ENCODE assay signal across 8 cellular contexts in the genomic region with DNA sequence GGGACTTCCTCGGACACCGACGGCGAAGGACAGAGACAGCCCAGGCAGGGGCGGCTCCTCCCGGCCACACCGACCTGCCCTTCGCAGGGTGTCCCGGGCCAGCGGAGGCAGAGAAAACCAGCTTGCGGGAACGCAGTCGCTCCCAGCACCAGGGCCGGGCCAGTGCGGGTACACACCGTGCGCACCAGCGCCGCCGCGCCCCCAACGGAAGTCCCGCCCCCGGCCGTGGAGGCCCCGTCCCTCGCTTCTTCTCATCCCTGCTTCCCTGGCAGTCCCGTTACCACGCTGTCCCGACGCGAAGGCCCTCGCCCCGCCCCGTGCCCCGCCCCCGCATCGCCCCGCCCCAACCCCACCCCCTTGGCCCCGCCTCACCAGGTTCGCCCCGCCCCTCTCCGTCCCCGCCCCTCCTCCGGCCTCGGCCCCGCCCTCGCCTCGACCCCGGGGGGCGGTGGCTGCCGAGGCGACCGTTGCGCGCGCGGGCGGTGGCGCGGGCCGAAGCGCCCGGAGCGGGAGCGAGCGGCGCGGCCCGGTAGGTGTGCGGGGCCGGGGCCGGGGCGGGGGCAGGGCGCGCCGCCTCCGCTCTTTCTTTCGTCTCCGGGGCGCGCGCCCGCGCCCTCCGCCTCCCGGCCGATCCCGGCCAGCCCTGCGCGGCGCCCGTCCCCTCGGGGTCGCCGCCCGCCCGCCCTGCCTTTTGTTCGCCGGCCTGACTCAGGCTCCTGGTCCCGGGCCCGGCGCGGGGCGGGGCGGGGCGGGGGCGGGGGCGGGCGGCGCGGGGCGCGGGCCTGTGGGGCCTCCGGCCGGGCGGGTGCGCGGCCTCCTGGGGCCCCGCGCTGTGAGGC. TPM values are rescaled to one million over a fixed set of nuclear protein-coding genes. Genes with fewer than 3 reads are reported as not detected.
DNase-seq lines count a peak whose midpoint lies in the region; ATAC-seq and TF ChIP-seq lines count a peak whose summit lies in the region.

A gene with protein sequence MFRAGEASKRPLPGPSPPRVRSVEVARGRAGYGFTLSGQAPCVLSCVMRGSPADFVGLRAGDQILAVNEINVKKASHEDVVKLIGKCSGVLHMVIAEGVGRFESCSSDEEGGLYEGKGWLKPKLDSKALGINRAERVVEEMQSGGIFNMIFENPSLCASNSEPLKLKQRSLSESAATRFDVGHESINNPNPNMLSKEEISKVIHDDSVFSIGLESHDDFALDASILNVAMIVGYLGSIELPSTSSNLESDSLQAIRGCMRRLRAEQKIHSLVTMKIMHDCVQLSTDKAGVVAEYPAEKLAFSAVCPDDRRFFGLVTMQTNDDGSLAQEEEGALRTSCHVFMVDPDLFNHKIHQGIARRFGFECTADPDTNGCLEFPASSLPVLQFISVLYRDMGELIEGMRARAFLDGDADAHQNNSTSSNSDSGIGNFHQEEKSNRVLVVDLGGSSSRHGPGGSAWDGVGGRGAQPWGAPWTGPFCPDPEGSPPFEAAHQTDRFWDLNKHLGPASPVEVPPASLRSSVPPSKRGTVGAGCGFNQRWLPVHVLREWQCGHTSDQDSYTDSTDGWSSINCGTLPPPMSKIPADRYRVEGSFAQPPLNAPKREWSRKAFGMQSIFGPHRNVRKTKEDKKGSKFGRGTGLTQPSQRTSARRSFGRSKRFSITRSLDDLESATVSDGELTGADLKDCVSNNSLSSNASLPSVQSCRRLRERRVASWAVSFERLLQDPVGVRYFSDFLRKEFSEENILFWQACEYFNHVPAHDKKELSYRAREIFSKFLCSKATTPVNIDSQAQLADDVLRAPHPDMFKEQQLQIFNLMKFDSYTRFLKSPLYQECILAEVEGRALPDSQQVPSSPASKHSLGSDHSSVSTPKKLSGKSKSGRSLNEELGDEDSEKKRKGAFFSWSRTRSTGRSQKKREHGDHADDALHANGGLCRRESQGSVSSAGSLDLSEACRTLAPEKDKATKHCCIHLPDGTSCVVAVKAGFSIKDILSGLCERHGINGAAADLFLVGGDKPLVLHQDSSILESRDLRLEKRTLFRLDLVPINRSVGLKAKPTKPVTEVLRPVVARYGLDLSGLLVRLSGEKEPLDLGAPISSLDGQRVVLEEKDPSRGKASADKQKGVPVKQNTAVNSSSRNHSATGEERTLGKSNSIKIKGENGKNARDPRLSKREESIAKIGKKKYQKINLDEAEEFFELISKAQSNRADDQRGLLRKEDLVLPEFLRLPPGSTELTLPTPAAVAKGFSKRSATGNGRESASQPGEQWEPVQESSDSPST (N-terminal part only) (plus strand): TSS at position 451 of the 839 bp plus-strand sequence. CDS start 23,150 bp downstream, outside the sequence.

- H3K4me1 ChIP-seq in CD8-positive, alpha-beta T cell (ENCODE audit: insufficient read depth, low read length): peaks cover 14% of the 10 kb centered on the region
- H3K4me1 ChIP-seq in HUES6 (ENCODE audit: control insufficient read depth, insufficient read depth, low read length): peaks cover 20% of the 10 kb centered on the region
- peaks cover 15 to 23% of the 10 kb centered on the region in 2 donors for H3K4me1 ChIP-seq in mucosa of rectum (ENCODE audit: control insufficient read depth in 2 of 2, insufficient read depth in 2 of 2, low read length in 2 of 2)

- TF ChIP-seq POLR2A in erythroblast (IDR thresholded peaks at IDR 0.05; ENCODE audit: low read length): peak; percentile 31

- peak; percentile 58 to 84 (median 77) for DNase-seq in CD8-positive, alpha-beta T cell
- DNase-seq in OCI-M1 (lab: John Stamatoyannopoulos, UW) (peak; percentile 90), erythroblast (lab: John Stamatoyannopoulos, UW) (peak; percentile 92 to 96)
- peak; percentile 95 for DNase-seq in activated T-cell treated with anti-CD3 and anti-CD28 coated beads, Interleukin-2, amount 50 U/mL, for 24 hours
- peak; percentile 85 for DNase-seq in stimulated activated CD8-positive, alpha-beta memory T cell treated with anti-CD3 and anti-CD28 coated beads, Interleukin-4, amount 100 ng/mL, for 24 hours (ENCODE audit: low read depth)

- no peaks in the 10 kb centered on the region for H3K36me3 ChIP-seq in CD8-positive, alpha-beta T cell (ENCODE audit: insufficient read depth, low read length)
- H3K36me3 ChIP-seq in HUES6 (ENCODE audit: control insufficient read depth, insufficient read depth, low read length): 0 out of 2 replicates have a peak, but pooled peaks cover 2% of the 10 kb centered on the region
- H3K36me3 ChIP-seq in mucosa of rectum (ENCODE audit: control insufficient read depth in 2 of 2, insufficient read depth in 2 of 2, low read length in 2 of 2): no peaks in the 10 kb centered on the region

- no peak for TF ChIP-seq CTCF in CD8-positive, alpha-beta T cell (IDR thresholded peaks at IDR 0.05)

- H3K27ac ChIP-seq in CD8-positive, alpha-beta T cell (ENCODE audit: low read depth, low read length): no peak within 1 kb of the TSS
- H3K27ac ChIP-seq in HUES6 (ENCODE audit: low read depth, low read length) (peak within 1 kb of the TSS; percentile 62; the same call in 1 of the 2 replicates), mucosa of rectum (ENCODE audit: low read depth in 2 of 2, low read length in 2 of 2) (peak within 1 kb of the TSS; percentile 82 to 93)

- H3K9me3 ChIP-seq in CD8-positive, alpha-beta T cell (ENCODE audit: low read length): no peaks in the 10 kb centered on the region
- H3K9me3 ChIP-seq in HUES6 (ENCODE audit: control insufficient read depth, insufficient read depth, low read depth, low read length) (no peaks in the 10 kb centered on the region), mucosa of rectum (ENCODE audit: control insufficient read depth in 2 of 2, low read length in 2 of 2) (no peaks in the 10 kb centered on the region)

- peak; percentile 82 for ATAC-seq in CD8-positive, alpha-beta T cell
- ATAC-seq in GM21390 (IDR thresholded peaks at IDR 0.05; ENCODE audit: unreplicated experiment): peak; percentile 77

- peak within 1 kb of the TSS; percentile 67 for H3K4me3 ChIP-seq in CD8-positive, alpha-beta T cell (ENCODE audit: low read depth, low read length)
- H3K4me3 ChIP-seq in HUES6 (ENCODE audit: low read depth, low read length) (peak within 1 kb of the TSS; percentile 97), mucosa of rectum (ENCODE audit: low read length in 2 of 2) (peak within 1 kb of the TSS; percentile 79 to 80)

- H3K27ac Mint-ChIP-seq in CD8-positive, alpha-beta T cell: peak within 1 kb of the TSS; percentile 82
- H3K27ac Mint-ChIP-seq in activated T-cell treated with anti-CD3 and anti-CD28 coated beads, Interleukin-2, amount 50 U/mL, for 24 hours: peak within 1 kb of the TSS; percentile 71

- H3K27me3 Mint-ChIP-seq in CD8-positive, alpha-beta T cell (ENCODE audit: low read depth): peaks cover 20% of the 10 kb centered on the region
- peaks cover 15% of the 10 kb centered on the region for H3K27me3 Mint-ChIP-seq in activated T-cell treated with anti-CD3 and anti-CD28 coated beads, Interleukin-2, amount 50 U/mL, for 24 hours

- H3K4me1 Mint-ChIP-seq in CD8-positive, alpha-beta T cell (ENCODE audit: low read depth): peaks cover 18% of the 10 kb centered on the region
- H3K4me1 Mint-ChIP-seq in activated T-cell treated with anti-CD3 and anti-CD28 coated beads, Interleukin-2, amount 50 U/mL, for 24 hours (ENCODE audit: low read depth): peaks cover 12% of the 10 kb centered on the region

- H3K4me3 Mint-ChIP-seq in CD8-positive, alpha-beta T cell: peak within 1 kb of the TSS; percentile 89
- H3K4me3 Mint-ChIP-seq in activated T-cell treated with anti-CD3 and anti-CD28 coated beads, Interleukin-2, amount 50 U/mL, for 24 hours: peak within 1 kb of the TSS; percentile 82

- H3K27me3 ChIP-seq in CD8-positive, alpha-beta T cell (ENCODE audit: insufficient read depth, low read length): no peaks in the 10 kb centered on the region
- H3K27me3 ChIP-seq in HUES6 (ENCODE audit: control insufficient read depth, insufficient read depth, low read length) (peaks cover 16% of the 10 kb centered on the region), mucosa of rectum (ENCODE audit: control insufficient read depth in 2 of 2, insufficient read depth in 2 of 2, low read length in 2 of 2) (no peaks in the 10 kb centered on the region)

- peak within 1 kb of the TSS; percentile 90 for H3K9ac ChIP-seq in HUES6 (ENCODE audit: low read length)
- H3K9ac ChIP-seq in mucosa of rectum (ENCODE audit: low read depth in 1 of 2, low read length in 2 of 2): peak within 1 kb of the TSS; percentile 80 to 86

- H3K9me3 Mint-ChIP-seq in CD8-positive, alpha-beta T cell: peaks cover 9% of the 10 kb centered on the region
- peaks cover 2% of the 10 kb centered on the region for H3K9me3 Mint-ChIP-seq in activated T-cell treated with anti-CD3 and anti-CD28 coated beads, Interleukin-2, amount 50 U/mL, for 24 hours

- POLR2A ChIA-PET in CD8-positive, alpha-beta T cell (lab: Charles Lee): interaction anchor here (1.7 kb wide), 1 partner anchor 13 kb away, joined by 4 read pairs; no protein-coding TSS in a partner anchor

- CTCF ChIA-PET in CD8-positive, alpha-beta T cell (lab: Charles Lee): no interaction called here

- peaks cover 4% of the 10 kb centered on the region for H3K36me3 Mint-ChIP-seq in CD8-positive, alpha-beta T cell
- no peaks in the 10 kb centered on the region for H3K36me3 Mint-ChIP-seq in activated T-cell treated with anti-CD3 and anti-CD28 coated beads, Interleukin-2, amount 50 U/mL, for 24 hours (ENCODE audit: low read depth)

- intact Hi-C loops in CD8-positive, alpha-beta T cell (cut with DNase I, micrococcal nuclease): loop anchor here (1.0 to 5.0 kb wide), 7 partner anchors 10 to 1050 kb away; a partner anchor contains a TSS

RNA-seq across cellular contexts. Expression of the gene that starts here (rescaled TPM):
- total RNA-seq in CD8-positive, alpha-beta T cell: 1 to 10 TPM; 4.4 to 7.6 TPM
